10 cellular contexts compared by ENCODE assay signal in genomic region chr21:46551636-46552241, GRCh38. TPM values are rescaled to one million over a fixed set of nuclear protein-coding genes. Genes with fewer than 3 reads are reported as not detected.
DNase-seq lines count a peak whose midpoint lies in the region; ATAC-seq and TF ChIP-seq lines count a peak whose summit lies in the region.
"Had no signal": no experiment of that assay in that cellular context is flagged by ENCODE, and none has a peak within 500 bp of the region (broad histone marks: within the 10 kb centered on the region; RNA-seq: fewer than 3 reads in every experiment).

No MANE protein-coding gene starts in this region.

- H3K4me2 ChIP-seq in GM23338 = no peak overlapping the region
- H3K4me2 ChIP-seq: KMS-11 had no signal

- POLR2A ChIA-PET in activated CD8-positive, alpha-beta T cell treated with anti-CD3 and anti-CD28 coated beads, Interleukin-2, amount 10 ng/mL, durations not matched to agents 7 days and 5 days (lab: Charles Lee) = interaction anchor here (0.7 to 3.6 kb wide), 8 partner anchors 9 to 127 kb away, joined by 3 to 23 read pairs (median 3); partner anchors contain the start of genes PRMT2 and S100B

- no peaks in the 10 kb centered on the region for H3K9me2 ChIP-seq in GM23338 (ENCODE audit: insufficient read depth)

- no peak overlapping the region for H2AFZ ChIP-seq in GM23338

- H3K27ac ChIP-seq in GM23338 (ENCODE audit: low read depth) (no peak overlapping the region), esophagus (ENCODE audit: low read depth in 2 of 2, low read length in 1 of 2) (peak overlapping the region; percentile 38 to 42)
- H3K27ac ChIP-seq: KMS-11 had no signal

- H3K9me3 ChIP-seq in esophagus (ENCODE audit: control insufficient read depth in 2 of 2, insufficient read depth in 1 of 2, low read depth in 1 of 2, low read length in 1 of 2) = no peaks in the 10 kb centered on the region

- H3K36me3 Mint-ChIP-seq in GM23338 (ENCODE audit: low read depth) = peaks cover 22% of the 10 kb centered on the region
- H3K36me3 Mint-ChIP-seq in activated CD8-positive, alpha-beta T cell treated with anti-CD3 and anti-CD28 coated beads, Interleukin-2, amount 10 ng/mL, durations not matched to agents 7 days and 5 days (ENCODE audit: low read depth) = peaks cover 61% of the 10 kb centered on the region

- H3K36me3 ChIP-seq in GM23338 (ENCODE audit: insufficient read depth) (no peaks in the 10 kb centered on the region), esophagus (ENCODE audit: control insufficient read depth in 2 of 2, insufficient read depth in 2 of 2, low read length in 1 of 2) (peaks cover 19 to 50% of the 10 kb centered on the region in 2 donors)

- CTCF ChIA-PET in activated CD8-positive, alpha-beta T cell treated with anti-CD3 and anti-CD28 coated beads, Interleukin-2, amount 10 ng/mL, durations not matched to agents 7 days and 5 days (lab: Charles Lee) = interaction anchor here (0.6 to 3.7 kb wide), 17 partner anchors 8 to 92 kb away, joined by 3 to 16 read pairs (median 5); partner anchors contain the start of genes PRMT2 and S100B

- no peaks in the 10 kb centered on the region for H3K4me1 ChIP-seq in GM23338 (ENCODE audit: insufficient read depth)
- no peaks in the 10 kb centered on the region for H3K4me1 ChIP-seq in esophagus (ENCODE audit: control insufficient read depth in 2 of 2, insufficient read depth in 2 of 2, low read length in 1 of 2)

- H3K4me3 ChIP-seq in GM23338 (no peak overlapping the region), esophagus (ENCODE audit: low read depth in 1 of 2, low read length in 2 of 2) (no peak overlapping the region)

- ATAC-seq in GM23338 = peak; percentile 75
- peak; percentile 63 for ATAC-seq in activated CD8-positive, alpha-beta T cell treated with anti-CD3 and anti-CD28 coated beads, Interleukin-2, amount 10 ng/mL, durations not matched to agents 7 days and 5 days
- no peak for ATAC-seq in HG02610 (IDR thresholded peaks at IDR 0.05; ENCODE audit: unreplicated experiment)
- no peak for ATAC-seq in HG02970 (IDR thresholded peaks at IDR 0.05; ENCODE audit: low FRiP score, unreplicated experiment)

- H3K27me3 ChIP-seq in GM23338 (ENCODE audit: insufficient read depth) = no peaks in the 10 kb centered on the region
- no peaks in the 10 kb centered on the region for H3K27me3 ChIP-seq in esophagus (ENCODE audit: control insufficient read depth in 1 of 2, insufficient read depth in 2 of 2, low read length in 2 of 2)

- H3K9me3 Mint-ChIP-seq in GM23338 = no peaks in the 10 kb centered on the region
- no peaks in the 10 kb centered on the region for H3K9me3 Mint-ChIP-seq in activated CD8-positive, alpha-beta T cell treated with anti-CD3 and anti-CD28 coated beads, Interleukin-2, amount 10 ng/mL, durations not matched to agents 7 days and 5 days (ENCODE audit: insufficient read depth)

- H3K27me3 Mint-ChIP-seq in GM23338 (ENCODE audit: insufficient read depth, low read depth, poor library complexity) = peaks cover 6% of the 10 kb centered on the region
- no peaks in the 10 kb centered on the region for H3K27me3 Mint-ChIP-seq in activated CD8-positive, alpha-beta T cell treated with anti-CD3 and anti-CD28 coated beads, Interleukin-2, amount 10 ng/mL, durations not matched to agents 7 days and 5 days (ENCODE audit: low read depth)

- no peaks in the 10 kb centered on the region for H3K79me2 ChIP-seq in GM23338 (replicated peaks; ENCODE audit: insufficient read depth)

- H4K20me1 ChIP-seq in GM23338 (replicated peaks; ENCODE audit: insufficient read depth) = no peaks in the 10 kb centered on the region

- no peak overlapping the region for H3K27ac Mint-ChIP-seq in GM23338
- H3K27ac Mint-ChIP-seq in activated CD8-positive, alpha-beta T cell treated with anti-CD3 and anti-CD28 coated beads, Interleukin-2, amount 10 ng/mL, durations not matched to agents 7 days and 5 days = peak overlapping the region; percentile 85

- TF ChIP-seq CTCF in GM23338 (conservative IDR thresholded peaks at IDR 0.05; ENCODE audit: low read depth in 2 of 2) = 0 out of 4 replicates have a peak, but pooled peaks have one; percentile 9 to 16

- no peaks in the 10 kb centered on the region for H3K4me1 Mint-ChIP-seq in GM23338
- peaks cover 42% of the 10 kb centered on the region for H3K4me1 Mint-ChIP-seq in activated CD8-positive, alpha-beta T cell treated with anti-CD3 and anti-CD28 coated beads, Interleukin-2, amount 10 ng/mL, durations not matched to agents 7 days and 5 days (ENCODE audit: low read depth)

- peak; percentile 33 for DNase-seq in GM23338 (ENCODE audit: low spot score)
- peak; percentile 58 for DNase-seq in activated CD8-positive, alpha-beta T cell treated with anti-CD3 and anti-CD28 coated beads, Interleukin-2, amount 10 ng/mL, durations not matched to agents 7 days and 5 days
- DNase-seq in stimulated activated CD4-positive, alpha-beta T cell treated with anti-CD3 and anti-CD28 coated beads, Interleukin-4, amount 100 ng/mL, for 1 hour = peak; percentile 44
- no peak for DNase-seq in A172 (ENCODE audit: low spot score)
- DNase-seq in NCI-H2029 treated with DMSO at 0.1 percent for 48 hours (lab: John Stamatoyannopoulos, UW) = no peak

- WGBS in esophagus, 2 donors = 81% methylated on average over 24 of the region's 24 CpGs

- H3K4me3 Mint-ChIP-seq in GM23338 = no peak overlapping the region
- H3K4me3 Mint-ChIP-seq in activated CD8-positive, alpha-beta T cell treated with anti-CD3 and anti-CD28 coated beads, Interleukin-2, amount 10 ng/mL, durations not matched to agents 7 days and 5 days = peak overlapping the region; percentile 44

- no peaks in the 10 kb centered on the region for H3F3A ChIP-seq in GM23338 (replicated peaks; ENCODE audit: low read depth)

TF ChIP-seq in GM23338, 12 proteins besides CTCF, POLR2A, EP300 and RAD21 (continues in another document):
- TF ChIP-seq REST (IDR thresholded peaks at IDR 0.05; ENCODE audit: unreplicated experiment) (no peak), STAT1 (IDR thresholded peaks at IDR 0.05; ENCODE audit: unreplicated experiment) (no peak), POLR2AphosphoS5 (IDR thresholded peaks at IDR 0.05; ENCODE audit: low read depth) (no peak)

RNA-seq across cellular contexts. Expression of gene S100B, which starts 53.1 kb away (rescaled TPM):
- 0.23 and 1.5 TPM in 2 replicates for total RNA-seq in GM23338 (2014; rRNA removed; shearing (Covaris generic))
- polyA plus RNA-seq in GM23338 (2016; fragmentation: Nextera tagmentation; extraction: Ambion mirVana) = 0.96 and 0.97 TPM in 2 replicates
- 1 to 10 TPM; 8.5 to 9.5 TPM for total RNA-seq in activated CD8-positive, alpha-beta T cell treated with anti-CD3 and anti-CD28 coated beads, Interleukin-2, amount 10 ng/mL, durations not matched to agents 7 days and 5 days
- 10 to 100 TPM in 1 of 2 donors, 1 to 10 TPM in 1; 2.3 to 11.6 TPM for polyA plus RNA-seq in esophagus
- not detected in 2 replicates for total RNA-seq in A172 (2014; rRNA removed; shearing (Covaris generic))
- total RNA-seq: kidney epithelial cell had no signal

Comparison
In these comparisons a context has a peak if more than half of its experiments do, and no peak if none do; other contexts are left out.
1. ATAC-seq: peak in GM23338 (single experiment) and activated CD8-positive, alpha-beta T cell treated with anti-CD3 and anti-CD28 coated beads, Interleukin-2, amount 10 ng/mL, durations not matched to agents 7 days and 5 days (single experiment); none in HG02610 (single experiment) and HG02970 (single experiment).
2. DNase-seq: peak in GM23338 (single experiment), activated CD8-positive, alpha-beta T cell treated with anti-CD3 and anti-CD28 coated beads, Interleukin-2, amount 10 ng/mL, durations not matched to agents 7 days and 5 days (single experiment) and stimulated activated CD4-positive, alpha-beta T cell treated with anti-CD3 and anti-CD28 coated beads, Interleukin-4, amount 100 ng/mL, for 1 hour (single experiment); none in A172 (single experiment) and NCI-H2029 treated with DMSO at 0.1 percent for 48 hours (single experiment).